ENCODE assay signal across 22 cellular contexts in genomic region chr5:62684310-62684709, GRCh38.
DNase-seq lines count a peak whose midpoint lies in the region; ATAC-seq, FAIRE-seq and TF ChIP-seq lines count a peak whose summit lies in the region.
"Had no signal": no experiment of that assay in that cellular context is flagged by ENCODE, and none has a peak within 500 bp of the region (broad histone marks: within the 10 kb centered on the region; RNA-seq: fewer than 3 reads in every experiment).

No MANE protein-coding gene starts in this region.

- H3K4me2 ChIP-seq in MM.1S (ENCODE audit: low read depth, low read length) = no peak overlapping the region
- H3K4me2 ChIP-seq: A549; BLaER1 treated with 17β-estradiol and CSF1 and Interleukin-3, amounts not matched to agents 10 nM and 100 nM had no signal

- FAIRE-seq in bronchial epithelial cell (lab: Jason Lieb, UNC) = no peak
- FAIRE-seq: A549, D721Med, G401.6, GM12891, GM19239 had no signal

- H3K27me3 ChIP-seq in bronchial epithelial cell (ENCODE audit: control insufficient read depth, insufficient read depth, low read length) = no peaks in the 10 kb centered on the region
- H3K27me3 ChIP-seq in MM.1S (replicated peaks; ENCODE audit: insufficient read depth, low read length) = no peaks in the 10 kb centered on the region
- H3K27me3 ChIP-seq: BLaER1 treated with 17β-estradiol and CSF1 and Interleukin-3, amounts not matched to agents 10 nM and 100 nM had no signal

- no peak overlapping the region for H2AFZ ChIP-seq in MM.1S (ENCODE audit: low read length)

- H3K4me1 ChIP-seq in MM.1S (ENCODE audit: low read length) = peaks cover 5% of the 10 kb centered on the region; the same call in 1 of the 2 replicates
- H3K4me1 ChIP-seq: A549, Caco-2 had no signal

- DNase-seq in DMS79 treated with DMSO at 0.1 percent for 48 hours (lab: John Stamatoyannopoulos, UW) = peak; percentile 19
- DNase-seq in DMS79 (lab: John Stamatoyannopoulos, UW) = no peak
- DNase-seq in bronchial epithelial cell (ENCODE audit: low read depth) = peak; percentile 50
- DNase-seq in renal cortical epithelial cell (ENCODE audit: low read depth) = peak; percentile 11
- DNase-seq in stimulated activated CD4-positive, alpha-beta T cell treated with anti-CD3 and anti-CD28 coated beads, Interleukin-1b, Interleukin-23, amount 100 ng/mL, for 48 hours = no peak
- no peak for DNase-seq in MM.1S
- DNase-seq: AML-193; Caco-2; Calu3; CD4-positive, alpha-beta T cell; CD8-positive, alpha-beta T cell; GF-D8 had no signal

- no peaks in the 10 kb centered on the region for H4K20me1 ChIP-seq in MM.1S (ENCODE audit: insufficient read depth, low read length)
- H4K20me1 ChIP-seq: BLaER1 treated with 17β-estradiol and CSF1 and Interleukin-3, amounts not matched to agents 10 nM and 100 nM had no signal

- no peaks in the 10 kb centered on the region for H3K79me2 ChIP-seq in MM.1S (ENCODE audit: low read length)

- ATAC-seq in esophagus mucosa (peak; percentile 77), GM19455 (IDR thresholded peaks at IDR 0.05; ENCODE audit: unreplicated experiment) (no peak)
- ATAC-seq: A549; CD8-positive, alpha-beta T cell had no signal

- H3K27ac ChIP-seq in MM.1S (ENCODE audit: low read length) = no peak overlapping the region
- H3K27ac ChIP-seq: 22Rv1; A549; BLaER1 treated with 17β-estradiol and CSF1 and Interleukin-3, amounts not matched to agents 10 nM and 100 nM; C4-2B had no signal

- H3K9ac ChIP-seq in MM.1S (ENCODE audit: low read length) = no peak overlapping the region
- H3K9ac ChIP-seq: BLaER1 treated with 17β-estradiol and CSF1 and Interleukin-3, amounts not matched to agents 10 nM and 100 nM had no signal

- no peaks in the 10 kb centered on the region for H3K9me2 ChIP-seq in MM.1S (replicated peaks; ENCODE audit: insufficient read depth, low read length)

- no peaks in the 10 kb centered on the region for H3K36me3 ChIP-seq in bronchial epithelial cell (ENCODE audit: control insufficient read depth, insufficient read depth, low read length)
- no peaks in the 10 kb centered on the region for H3K36me3 ChIP-seq in MM.1S (replicated peaks; ENCODE audit: insufficient read depth, low read length)
- H3K36me3 ChIP-seq: BLaER1 treated with 17β-estradiol and CSF1 and Interleukin-3, amounts not matched to agents 10 nM and 100 nM had no signal

- 0 out of 2 replicates have a peak, but pooled peaks cover under 1% of the 10 kb centered on the region for H3F3A ChIP-seq in MM.1S (ENCODE audit: insufficient read depth, low read length)

- H3K4me3 ChIP-seq in bronchial epithelial cell (ENCODE audit: low read depth, low read length) = no peak overlapping the region
- no peak overlapping the region for H3K4me3 ChIP-seq in MM.1S (ENCODE audit: low read length)
- H3K4me3 ChIP-seq: A549; BLaER1 treated with 17β-estradiol and CSF1 and Interleukin-3, amounts not matched to agents 10 nM and 100 nM had no signal

- H3K9me3 ChIP-seq in MM.1S (replicated peaks; ENCODE audit: insufficient read depth, low read length) = no peaks in the 10 kb centered on the region

- TF ChIP-seq CTCF in bronchial epithelial cell (IDR thresholded peaks at IDR 0.05; ENCODE audit: insufficient read depth, low read length, severe bottlenecking) (no peak), MM.1S (IDR thresholded peaks at IDR 0.05; ENCODE audit: low read length) (no peak)

Comparison
In these comparisons a context has a peak if more than half of its experiments do, and no peak if none do; other contexts are left out.
1. DNase-seq: peak in DMS79 treated with DMSO at 0.1 percent for 48 hours (single experiment), bronchial epithelial cell (single experiment) and renal cortical epithelial cell (single experiment); none in DMS79 (single experiment), stimulated activated CD4-positive, alpha-beta T cell treated with anti-CD3 and anti-CD28 coated beads, Interleukin-1b, Interleukin-23, amount 100 ng/mL, for 48 hours (single experiment) and MM.1S (single experiment).